In the genomic region with DNA sequence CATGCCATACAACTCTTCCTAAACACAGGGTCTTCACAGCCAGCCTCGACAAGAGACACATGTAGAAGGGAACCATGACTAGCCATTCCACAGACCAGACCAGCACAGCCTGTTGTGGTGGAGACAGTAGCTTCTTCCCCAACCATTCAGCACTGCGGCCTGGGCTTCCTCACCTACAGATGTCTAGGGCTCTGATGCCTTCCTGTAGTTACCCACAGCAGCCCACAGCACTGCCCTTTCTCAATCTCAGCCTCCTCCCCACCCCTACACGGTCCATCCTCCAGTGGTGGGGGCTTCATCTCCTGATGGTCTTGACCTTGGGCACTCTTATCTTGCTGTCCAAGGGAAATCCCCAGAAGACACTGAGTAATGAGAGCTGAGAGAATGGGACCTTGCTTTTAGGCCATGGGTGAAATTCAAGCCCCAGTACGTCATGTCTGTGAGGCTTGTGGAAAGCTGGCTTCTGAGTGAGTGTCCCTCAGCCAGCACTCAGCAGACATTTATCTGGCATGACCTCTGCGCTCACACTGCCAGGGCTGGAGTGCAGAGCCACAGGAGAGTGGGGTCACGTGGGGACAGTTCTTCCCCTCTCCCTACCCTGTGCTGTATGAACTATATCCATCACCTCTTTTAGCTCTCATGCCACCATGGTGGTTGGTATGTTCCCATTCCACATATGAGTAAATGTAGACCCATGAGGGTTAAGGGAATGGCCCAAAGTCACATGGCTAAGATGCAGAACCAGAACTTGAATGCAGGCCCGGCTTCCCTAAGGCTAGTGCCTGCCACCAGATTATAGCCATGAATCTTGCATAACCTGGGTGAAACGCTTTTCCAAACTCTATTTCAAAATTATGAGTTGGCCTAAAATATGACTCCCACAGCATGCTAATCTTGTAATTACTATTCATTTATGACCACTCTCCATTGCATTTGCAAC, we compare ENCODE assay signal across 29 cellular contexts.
DNase-seq lines count a peak whose midpoint lies in the region; ATAC-seq and TF ChIP-seq lines count a peak whose summit lies in the region.
"Had no signal": no experiment of that assay in that cellular context is flagged by ENCODE, and none has a peak within 500 bp of the region (broad histone marks: within the 10 kb centered on the region; RNA-seq: fewer than 3 reads in every experiment).

No MANE protein-coding gene starts in this region.

- H3K79me2 ChIP-seq in OCI-LY3 (ENCODE audit: low read length), result peaks cover 12% of the 10 kb centered on the region
- no peaks in the 10 kb centered on the region for H3K79me2 ChIP-seq in PC-3 (ENCODE audit: low read length)
- H3K79me2 ChIP-seq: parathyroid adenoma had no signal

- no peaks in the 10 kb centered on the region for H3F3A ChIP-seq in PC-3 (ENCODE audit: low read length, unreplicated experiment)

- H2AFZ ChIP-seq in OCI-LY3 (ENCODE audit: low read depth, low read length) (no peak overlapping the region), PC-3 (ENCODE audit: low read length) (no peak overlapping the region)
- H2AFZ ChIP-seq: parathyroid adenoma had no signal

- peaks cover 45 to 47% of the 10 kb centered on the region in 2 donors for H3K4me1 Mint-ChIP-seq in natural killer cell

- H3K9me2 ChIP-seq in PC-3 (replicated peaks; ENCODE audit: low read length), result no peaks in the 10 kb centered on the region
- H3K9me2 ChIP-seq: SK-N-SH had no signal

- CTCF ChIA-PET in PC-3 (lab: Charles Lee), result no interaction called here

- no TSS peak for BruUV-seq in PC-3 (replicated peaks; lab: Mats Ljungman, UMichigan)

- H3K4me2 ChIP-seq in OCI-LY3 (ENCODE audit: low read length), result peak overlapping the region; percentile 56
- no peak overlapping the region for H3K4me2 ChIP-seq in PC-3 (ENCODE audit: low read length)
- H3K4me2 ChIP-seq: BLaER1 treated with 17β-estradiol and CSF1 and Interleukin-3, amounts not matched to agents 10 nM and 100 nM; SK-N-SH had no signal

- H3K36me3 ChIP-seq in OCI-LY3 (replicated peaks; ENCODE audit: low read depth, low read length), result no peaks in the 10 kb centered on the region
- H3K36me3 ChIP-seq in thoracic aorta, result no peaks in the 10 kb centered on the region
- H3K36me3 ChIP-seq in BE2C, result no peaks in the 10 kb centered on the region
- H3K36me3 ChIP-seq in PC-3 (ENCODE audit: low read depth, low read length), result no peaks in the 10 kb centered on the region
- H3K36me3 ChIP-seq: BLaER1 treated with 17β-estradiol and CSF1 and Interleukin-3, amounts not matched to agents 10 nM and 100 nM had no signal

- DNase-seq in cardiac septum (ENCODE audit: low spot score) (peak; percentile 80), natural killer cell (no peak), thoracic aorta (ENCODE audit: low spot score) (no peak), BE2C (no peak), HK-2 (ENCODE audit: unreplicated experiment) (no peak), PC-3 (no peak)
- DNase-seq: ACHN; activated CD4-positive, alpha-beta T cell treated with anti-CD3 and anti-CD28 coated beads for 4 hours; activated naive CD4-positive, alpha-beta T cell treated with Interleukin-2 at 50 U/mL for 16 hours; activated T-cell treated with anti-CD3 and anti-CD28 coated beads, Interleukin-2, amount 50 U/mL, for 72 hours; Caco-2; DMS79 treated with DMSO at 0.1 percent for 48 hours; H7; head of caudate nucleus; left colon; NCI-H1105 treated with DMSO at 0.1 percent for 48 hours; NCI-H2029; NCI-H226; NCI-H748 treated with DMSO at 0.1 percent for 48 hours; nephron progenitor cell; SK-N-SH; T-helper 2 cell had no signal

- intact Hi-C loops in cardiac septum (cut with DNase I), result loop anchor here (10.0 kb wide), 2 partner anchors 101 to 221 kb away; a partner anchor contains a TSS
- intact Hi-C loops in natural killer cell (cut with micrococcal nuclease), result loop anchor here (2.0 to 5.0 kb wide), 4 partner anchors 103 to 358 kb away; a partner anchor contains a TSS
- intact Hi-C loops in PC-3 (cut with micrococcal nuclease), result loop anchor here (5.0 to 10.0 kb wide), 2 partner anchors 103 to 221 kb away; a partner anchor contains a TSS

- H3K27me3 ChIP-seq in OCI-LY3 (ENCODE audit: low read depth, low read length) (no peaks in the 10 kb centered on the region), thoracic aorta (replicated peaks; ENCODE audit: insufficient read depth) (no peaks in the 10 kb centered on the region), BE2C (no peaks in the 10 kb centered on the region), PC-3 (ENCODE audit: low read length) (no peaks in the 10 kb centered on the region)
- H3K27me3 ChIP-seq: BLaER1 treated with 17β-estradiol and CSF1 and Interleukin-3, amounts not matched to agents 10 nM and 100 nM had no signal

- H3K27me3 Mint-ChIP-seq in natural killer cell (ENCODE audit: low read depth in 2 of 2), result no peaks in the 10 kb centered on the region

- POLR2A ChIA-PET in PC-3 (lab: Charles Lee; ENCODE audit: unreplicated experiment), result interaction anchor here (0.6 kb wide), 1 partner anchor 17 kb away, joined by 4 read pairs; no protein-coding TSS in a partner anchor

- no peaks in the 10 kb centered on the region for H3K36me3 Mint-ChIP-seq in natural killer cell

- H3K9ac ChIP-seq in OCI-LY3 (ENCODE audit: low read length) (no peak overlapping the region; the same call in 1 of the 2 replicates), PC-3 (ENCODE audit: low read length) (no peak overlapping the region)
- H3K9ac ChIP-seq: BLaER1 treated with 17β-estradiol and CSF1 and Interleukin-3, amounts not matched to agents 10 nM and 100 nM; parathyroid adenoma; SK-N-SH had no signal

- no peaks in the 10 kb centered on the region for H3K9me3 ChIP-seq in OCI-LY3 (ENCODE audit: insufficient read depth, low read length)
- H3K9me3 ChIP-seq in thoracic aorta, result no peaks in the 10 kb centered on the region
- H3K9me3 ChIP-seq in BE2C, result no peaks in the 10 kb centered on the region
- H3K9me3 ChIP-seq in PC-3 (ENCODE audit: low read length), result no peaks in the 10 kb centered on the region
- H3K9me3 ChIP-seq: BLaER1 treated with 17β-estradiol and CSF1 and Interleukin-3, amounts not matched to agents 10 nM and 100 nM; Caco-2; SK-N-SH had no signal

- H4K20me1 ChIP-seq in OCI-LY3 (ENCODE audit: insufficient read depth, low read length) (no peaks in the 10 kb centered on the region), PC-3 (ENCODE audit: low read length) (no peaks in the 10 kb centered on the region)
- H4K20me1 ChIP-seq: BLaER1 treated with 17β-estradiol and CSF1 and Interleukin-3, amounts not matched to agents 10 nM and 100 nM had no signal

- H3K27ac ChIP-seq in OCI-LY3 (ENCODE audit: low read length), result no peak overlapping the region
- H3K27ac ChIP-seq in thoracic aorta, result peak overlapping the region; percentile 28 to 49
- no peak overlapping the region for H3K27ac ChIP-seq in PC-3 (ENCODE audit: low read length)
- H3K27ac ChIP-seq: BLaER1 treated with 17β-estradiol and CSF1 and Interleukin-3, amounts not matched to agents 10 nM and 100 nM; parathyroid adenoma; RWPE1 had no signal

- H3K4me1 ChIP-seq in OCI-LY3 (ENCODE audit: low read length) (peaks cover 64% of the 10 kb centered on the region), thoracic aorta (ENCODE audit: control insufficient read depth in 1 of 2, low read depth in 2 of 2) (peaks cover 0 to 26% of the 10 kb centered on the region in 2 donors), BE2C (no peaks in the 10 kb centered on the region), PC-3 (ENCODE audit: insufficient read depth, low read length) (peaks cover 17% of the 10 kb centered on the region)
- H3K4me1 ChIP-seq: Caco-2, parathyroid adenoma had no signal

- peak overlapping the region; percentile 17 to 77 for H3K27ac Mint-ChIP-seq in natural killer cell
- H3K27ac Mint-ChIP-seq: activated T-cell treated with anti-CD3 and anti-CD28 coated beads, Interleukin-2, amount 50 U/mL, for 72 hours; dendritic cell treated with granulocyte-macrophage colony-stimulating factor and Interleukin-4, amounts not matched to agents 40 ng/mL and 50 ng/mL, for 4 days; nephron progenitor cell had no signal

- 0 out of 2 replicates have a peak overlapping the region, but pooled peaks have one; percentile 29 for H3K4me3 ChIP-seq in OCI-LY3 (ENCODE audit: low read length)
- H3K4me3 ChIP-seq in thoracic aorta, result no peak overlapping the region
- H3K4me3 ChIP-seq in BE2C (ENCODE audit: low read depth, low read length), result no peak overlapping the region
- H3K4me3 ChIP-seq in PC-3 (ENCODE audit: low read length), result no peak overlapping the region
- H3K4me3 ChIP-seq: BLaER1 treated with 17β-estradiol and CSF1 and Interleukin-3, amounts not matched to agents 10 nM and 100 nM; GM12878 had no signal

- ATAC-seq in natural killer cell, result peak in 2 of 3 donors; percentile 23 to 70
- peak; percentile 38 for ATAC-seq in thoracic aorta (ENCODE audit: insufficient number of reproducible peaks, low FRiP score, low read depth)
- ATAC-seq in GM19351 (IDR thresholded peaks at IDR 0.05; ENCODE audit: unreplicated experiment), result no peak
- no peak for ATAC-seq in PC-3
- ATAC-seq: activated T-cell treated with anti-CD3 and anti-CD28 coated beads, Interleukin-2, amount 50 U/mL, for 72 hours; GM12878; left colon had no signal

- no peak overlapping the region for H3K4me3 Mint-ChIP-seq in natural killer cell
- H3K4me3 Mint-ChIP-seq: activated T-cell treated with anti-CD3 and anti-CD28 coated beads, Interleukin-2, amount 50 U/mL, for 72 hours; dendritic cell treated with granulocyte-macrophage colony-stimulating factor and Interleukin-4, amounts not matched to agents 40 ng/mL and 50 ng/mL, for 4 days; nephron progenitor cell had no signal

- TF ChIP-seq CTCF in OCI-LY3 (IDR thresholded peaks at IDR 0.05; ENCODE audit: low read depth, low read length), result no peak
- no peak for TF ChIP-seq CTCF in natural killer cell (IDR thresholded peaks at IDR 0.05)
- TF ChIP-seq CTCF in thoracic aorta (IDR thresholded peaks at IDR 0.05), result no peak
- no peak for TF ChIP-seq CTCF in BE2C (IDR thresholded peaks at IDR 0.05; ENCODE audit: low read depth, low read length)
- no peak for TF ChIP-seq CTCF in PC-3 (conservative IDR thresholded peaks at IDR 0.05; ENCODE audit: low read depth, low read length)

- no peaks in the 10 kb centered on the region for H3K9me3 Mint-ChIP-seq in natural killer cell
- H3K9me3 Mint-ChIP-seq: activated T-cell treated with anti-CD3 and anti-CD28 coated beads, Interleukin-2, amount 50 U/mL, for 72 hours; dendritic cell treated with granulocyte-macrophage colony-stimulating factor and Interleukin-4, amounts not matched to agents 40 ng/mL and 50 ng/mL, for 4 days; nephron progenitor cell had no signal

Comparison
In these comparisons a context has a peak if more than half of its experiments do, and no peak if none do; other contexts are left out.
1. H3K27ac ChIP-seq: peak in thoracic aorta (2 of 2); none in OCI-LY3 (single experiment) and PC-3 (single experiment).
2. ATAC-seq: peak in natural killer cell (2 of 3) and thoracic aorta (single experiment); none in GM19351 (single experiment) and PC-3 (single experiment).